ENCODE assay signal across 9 cellular contexts in genomic region chr21:43369124-43369523, GRCh38. TPM values are rescaled to one million over a fixed set of nuclear protein-coding genes. Genes with fewer than 3 reads are reported as not detected.
A peak's percentile ranks its signal among the peaks of the same experiment; 100 is the strongest.
DNase-seq lines count a peak whose midpoint lies in the region; ATAC-seq, FAIRE-seq and TF ChIP-seq lines count a peak whose summit lies in the region.
"Had no signal": no experiment of that assay in that cellular context is flagged by ENCODE, and none has a peak within 500 bp of the region (broad histone marks: within the 10 kb centered on the region; RNA-seq: fewer than 3 reads in every experiment).

No MANE protein-coding gene starts in this region.

- H2BK12ac ChIP-seq in neuronal stem cell (ENCODE audit: low read length): no peak overlapping the region

- POLR2A ChIA-PET in GM12878 (lab: Charles Lee): interaction anchor here (1.2 to 2.1 kb wide), 3 partner anchors 13 to 17 kb away, joined by 3 to 6 read pairs (median 5); no protein-coding TSS in a partner anchor

- no peak overlapping the region for H2BK5ac ChIP-seq in neuronal stem cell (ENCODE audit: low read length)

- in situ Hi-C loops in GM12878 (cut with MboI): no loop called here

- FAIRE-seq in GM12878 (lab: Jason Lieb, UNC): peak; percentile 76

- TF ChIP-seq EP300 in GM12878 (IDR thresholded peaks at IDR 0.05; ENCODE audit: borderline replicate concordance in 1 of 2, control insufficient read depth in 1 of 2, low read depth in 2 of 2, low read length in 2 of 2): peak; percentile 45 to 58; a peak in 3 of 4 replicates

- no peaks in the 10 kb centered on the region for H3K79me2 ChIP-seq in GM12878 (ENCODE audit: control insufficient read depth, insufficient read depth, low read length)

- H3K9me3 ChIP-seq in GM12878 (replicated peaks; ENCODE audit: control insufficient read depth, insufficient read depth, low read length) (no peaks in the 10 kb centered on the region), neuronal stem cell (replicated peaks in 1 of 2; ENCODE audit: control insufficient read depth in 2 of 2, insufficient read depth in 1 of 2, low read depth in 1 of 2, low read length in 2 of 2) (peaks cover 0 to 3% of the 10 kb centered on the region in 2 donors)

- H3K9ac ChIP-seq in GM12878 (ENCODE audit: control insufficient read depth, insufficient read depth, low read length): no peak overlapping the region
- no peak overlapping the region for H3K9ac ChIP-seq in neuronal stem cell (ENCODE audit: low read depth, low read length, poor library complexity)

- H3K14ac ChIP-seq in neuronal stem cell (ENCODE audit: low read length): peak overlapping the region; percentile 58

- intact Hi-C loops in GM12878 (cut with micrococcal nuclease; ENCODE audit: unreplicated experiment): no loop called here

- peak; percentile 95 for ATAC-seq in GM12878

- H3K18ac ChIP-seq in neuronal stem cell (ENCODE audit: low read length): peak overlapping the region; percentile 6

- no peak overlapping the region for H2AFZ ChIP-seq in GM12878 (ENCODE audit: control insufficient read depth, low read depth, low read length)
- peak overlapping the region; percentile 26 for H2AFZ ChIP-seq in neuronal stem cell (ENCODE audit: low read length)

- H3K4me2 ChIP-seq in GM12878 (ENCODE audit: control insufficient read depth, insufficient read depth): peak overlapping the region; percentile 66
- H3K4me2 ChIP-seq in neuronal stem cell (ENCODE audit: insufficient read depth, low read length, poor library complexity, severe bottlenecking): no peak overlapping the region

- H3K27ac Mint-ChIP-seq in IgD-negative memory B cell: peak overlapping the region; percentile 53 to 93 (median 61)

- no peaks in the 10 kb centered on the region for H3K79me1 ChIP-seq in neuronal stem cell (ENCODE audit: low read depth, low read length)

- no TSS peak for BruUV-seq in GM12878 (replicated peaks; lab: Mats Ljungman, UMichigan)

- SMC1A ChIA-PET in GM12878 (lab: Charles Lee; ENCODE audit: uncharacterized antibody, unreplicated experiment): interaction anchor here (1.4 kb wide), 1 partner anchor 15 kb away, joined by 5 read pairs; no protein-coding TSS in a partner anchor

- peaks cover 22% of the 10 kb centered on the region for H3K4me1 ChIP-seq in GM12878 (ENCODE audit: control insufficient read depth, insufficient read depth, low read length)
- peaks cover 11 to 30% of the 10 kb centered on the region in 2 donors for H3K4me1 ChIP-seq in neuronal stem cell (ENCODE audit: control insufficient read depth in 2 of 2, insufficient read depth in 1 of 2, low read depth in 1 of 2, low read length in 2 of 2)

- 5% methylated on average over 8 of the region's 14 CpGs for WGBS in GM12878 (ENCODE audit: insufficient coverage, insufficient replicate concordance, low lambda C conversion rate, missing lambda C conversion rate)
- no CpG with 5 or more reads among the region's 14 CpGs for WGBS in neuronal stem cell (ENCODE audit: extremely low coverage in 2 of 2, insufficient read length in 2 of 2, insufficient replicate concordance in 1 of 2), 2 donors

- H3K36me3 ChIP-seq in GM12878 (ENCODE audit: control insufficient read depth in 2 of 2, insufficient read depth in 2 of 2, low read length in 1 of 2): no peaks in the 10 kb centered on the region
- H3K36me3 ChIP-seq in neuronal stem cell (replicated peaks in 1 of 2; ENCODE audit: control insufficient read depth in 2 of 2, insufficient read depth in 2 of 2, low read length in 2 of 2): no peaks in the 10 kb centered on the region

- TF ChIP-seq RAD21 in GM12878 (IDR thresholded peaks at IDR 0.05; ENCODE audit: insufficient read depth, low read depth, low read length): no peak

- peak; percentile 75 for DNase-seq in GM03348 (ENCODE audit: low spot score)
- no peak for DNase-seq in GM12878 (ENCODE audit: low read depth, low spot score)
- DNase-seq in neuronal stem cell (ENCODE audit: low spot score): no peak
- DNase-seq in activated effector memory CD4-positive, alpha-beta T cell treated with Interleukin-2 at 50 U/mL for 16 hours: no peak
- DNase-seq in HuH-7.5 (ENCODE audit: low spot score): no peak
- no peak for DNase-seq in NCI-H748 (lab: John Stamatoyannopoulos, UW; ENCODE audit: unreplicated experiment)
- no peak for DNase-seq in NCI-H82 treated with DMSO at 0.1 percent for 48 hours (lab: John Stamatoyannopoulos, UW; ENCODE audit: unreplicated experiment)
- DNase-seq: NCI-H748 treated with DMSO at 0.1 percent for 48 hours had no signal

- H3K27me3 ChIP-seq in GM12878 (replicated peaks in 1 of 2; ENCODE audit: control insufficient read depth in 2 of 2, insufficient read depth in 2 of 2, low read length in 1 of 2) (no peaks in the 10 kb centered on the region; a peak in 2 of 4 replicates), neuronal stem cell (ENCODE audit: control insufficient read depth in 3 of 3, insufficient read depth in 3 of 3, low read depth in 1 of 3, low read length in 3 of 3) (peaks cover 0 to 2% (median 0%) of the 10 kb centered on the region in 3 experiments)

- H3K23ac ChIP-seq in neuronal stem cell (ENCODE audit: low read depth, low read length, poor library complexity): peak overlapping the region; percentile 8

- peaks cover 3% of the 10 kb centered on the region for H3K27me3 Mint-ChIP-seq in IgD-negative memory B cell

- RAD21 ChIA-PET in GM12878 (lab: Charles Lee; ENCODE audit: unreplicated experiment): no interaction called here

- H2BK15ac ChIP-seq in neuronal stem cell (ENCODE audit: low read length): peak overlapping the region; percentile 97

- peak overlapping the region; percentile 4 for H3K4ac ChIP-seq in neuronal stem cell (ENCODE audit: low read length)

- no peak overlapping the region for H2BK120ac ChIP-seq in neuronal stem cell (ENCODE audit: low read depth, low read length)

- TF ChIP-seq CTCF in GM12878 (IDR thresholded peaks at IDR 0.05 in 2 of 3, conservative IDR thresholded peaks at IDR 0.05 in 1 of 3; ENCODE audit: control insufficient read depth in 2 of 3, extremely low read depth in 1 of 3, insufficient read depth in 1 of 3, low read depth in 3 of 3, low read length in 3 of 3): no peak

- H2AK5ac ChIP-seq in neuronal stem cell (ENCODE audit: low read depth, low read length): peak overlapping the region; percentile 24

- no peak for TF ChIP-seq POLR2A in GM12878 (IDR thresholded peaks at IDR 0.05; ENCODE audit: low read depth, low read length)

- H3K27ac ChIP-seq in GM12878 (ENCODE audit: control insufficient read depth, insufficient read depth) (no peak overlapping the region), neuronal stem cell (replicated peaks; ENCODE audit: low read length) (no peak overlapping the region)

- H4K8ac ChIP-seq in neuronal stem cell (ENCODE audit: low read depth, low read length): no peak overlapping the region

- H3K4me3 ChIP-seq in GM12878 (no peak overlapping the region), neuronal stem cell (ENCODE audit: low read length in 2 of 2) (no peak overlapping the region)

- peak overlapping the region in 3 of 4 donors; percentile 29 to 86 (median 63) for H3K4me3 Mint-ChIP-seq in IgD-negative memory B cell

- H3K9me3 Mint-ChIP-seq in IgD-negative memory B cell: no peaks in the 10 kb centered on the region

- no peaks in the 10 kb centered on the region for H3K36me3 Mint-ChIP-seq in IgD-negative memory B cell

- peaks cover 17 to 31% (median 24%) of the 10 kb centered on the region in 3 donors for H3K4me1 Mint-ChIP-seq in IgD-negative memory B cell

- CTCF ChIA-PET in GM12878 (lab: Yijun Ruan, JAX): interaction anchor here (3.1 kb wide), 1 partner anchor 13 kb away, joined by 12 read pairs; no protein-coding TSS in a partner anchor

- no peaks in the 10 kb centered on the region for H4K20me1 ChIP-seq in GM12878 (ENCODE audit: control insufficient read depth, insufficient read depth)

- H4K91ac ChIP-seq in neuronal stem cell (ENCODE audit: low read depth, low read length, poor library complexity): no peak overlapping the region

TF ChIP-seq in GM12878, 131 proteins besides CTCF, POLR2A, EP300 and RAD21 (continues in another document):
- TF ChIP-seq RUNX3 (IDR thresholded peaks at IDR 0.05; ENCODE audit: low read length) (no peak), NR2F1 (conservative IDR thresholded peaks at IDR 0.05) (peak; percentile 26; the same call in 1 of the 2 replicates), SMARCA5 (IDR thresholded peaks at IDR 0.05) (no peak), TCF12 (IDR thresholded peaks at IDR 0.05; ENCODE audit: low read depth, low read length) (no peak), BACH1 (IDR thresholded peaks at IDR 0.05; ENCODE audit: borderline replicate concordance) (no peak), CHD2 (IDR thresholded peaks at IDR 0.05; ENCODE audit: borderline replicate concordance, low read depth, low read length) (no peak; the same call in 1 of the 2 replicates), BHLHE40 (IDR thresholded peaks at IDR 0.05; ENCODE audit: borderline replicate concordance in 1 of 2, low read depth in 2 of 2, low read length in 1 of 2) (peak; percentile 89 to 93), ZZZ3 (IDR thresholded peaks at IDR 0.05; ENCODE audit: control insufficient read depth, insufficient read length, low read depth) (no peak)

RNA-seq across cellular contexts. Expression of gene SIK1, which starts 57.8 kb away (rescaled TPM):
- polyA plus RNA-seq in IgD-negative memory B cell (2.5 TPM), GM12878 (2011; rRNA removed) (3.1 and 3.6 TPM in 2 replicates), GM12878 (2014; fragmentation: Illumina TruSeq; extraction: Trizol) (5.5 and 8.3 TPM in 2 replicates), GM12878 (2014; fragmentation: Nextera tagmentation; extraction: Ambion mirVana) (under 1 TPM; 0.03 to 0.05 TPM), GM12878 (2014; rRNA removed) (0.96 and 2.8 TPM in 2 replicates), GM12878 (2016; fragmentation: Nextera tagmentation; extraction: Ambion mirVana) (not detected)
- total RNA-seq in GM12878 (2013; cell fraction: nucleolus; rRNA removed): 10.5 and 12.9 TPM in 2 replicates
- total RNA-seq in GM12878 (2014; rRNA removed) (0.16 and 0.40 TPM in 2 replicates), GM12878 (2014; rRNA removed; fragmentation: Illumina TruSeq; extraction: Trizol) (0.83 and 1.5 TPM in 2 replicates), GM12878 (2021) (7.0 and 7.3 TPM in 2 replicates)
- 0.75 TPM for polyA plus RNA-seq in GM12878 (2011; ENCODE audit: low read depth)
- polyA plus RNA-seq in GM12878 (2011; cell fraction: cytosol; rRNA removed): 0.33 and 1.8 TPM in 2 replicates
- polyA plus RNA-seq in GM12878 (2011; cell fraction: nucleus; rRNA removed): 1.8 and 2.6 TPM in 2 replicates
- polyA plus RNA-seq in GM12878 (2012): 0.56 and 1.9 TPM in 2 replicates
- 1.5 and 2.9 TPM in 2 replicates for polyA minus RNA-seq in GM12878 (2011; rRNA and poly(A)+ RNA removed)
- 5.5 and 7.7 TPM in 2 replicates for polyA minus RNA-seq in GM12878 (2011; cell fraction: cytosol; rRNA and poly(A)+ RNA removed)
- polyA minus RNA-seq in GM12878 (2011; cell fraction: nucleus; rRNA and poly(A)+ RNA removed): 1.8 and 6.9 TPM in 2 replicates
- 2.3 TPM for polyA plus RNA-seq in neuronal stem cell (2013, experiment 1 of 2)
- polyA plus RNA-seq in neuronal stem cell (2013, experiment 2 of 2): 2.9 TPM
